8 cellular contexts compared by ENCODE assay signal in the genomic region with DNA sequence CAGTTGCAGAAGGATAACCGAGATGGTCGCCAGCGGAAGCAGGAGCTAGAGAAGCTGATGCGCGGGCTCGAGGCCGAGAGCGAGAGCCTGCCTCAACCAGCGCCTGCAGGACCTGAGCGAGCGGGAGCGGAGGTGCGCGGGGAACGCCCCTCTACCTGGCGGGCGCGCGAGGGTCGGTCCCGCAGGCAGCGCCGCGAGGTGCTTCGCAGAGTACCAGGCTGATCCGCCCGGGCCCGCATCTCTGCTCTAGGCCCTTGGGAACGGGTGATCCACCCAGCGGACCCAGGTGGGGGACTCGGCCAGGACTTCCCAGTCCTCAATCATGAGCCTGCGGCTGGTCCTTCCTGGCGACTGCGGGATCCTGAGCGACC.
A peak's percentile ranks its signal among the peaks of the same experiment; 100 is the strongest.
DNase-seq lines count a peak whose midpoint lies in the region; ATAC-seq and TF ChIP-seq lines count a peak whose summit lies in the region.
"Not testable (repeated sequence)": the region's sequence is repeated elsewhere in the genome, so short reads cannot be mapped to it uniquely, and the experiment has no call there.

No MANE protein-coding gene starts in this region.

- not testable (repeated sequence) for H3K79me2 ChIP-seq in H9 (ENCODE audit: insufficient read depth, low read length)

- WGBS in H9 (ENCODE audit: extremely low coverage, insufficient read length, low lambda C conversion rate), result no CpG with 5 or more reads among the region's 35 CpGs
- WGBS in transverse colon (ENCODE audit: low coverage in 1 of 2), 2 donors, result 1% methylated on average over 14 of the region's 35 CpGs; no CpG with 5 or more reads in 1 of the 2 donors

- not testable (repeated sequence) for H3K18ac ChIP-seq in H9 (ENCODE audit: insufficient read length, low read depth, low read length)

- not testable (repeated sequence) for H3K9me3 ChIP-seq in H9 (ENCODE audit: control insufficient read depth, low read depth, low read length); WERI-Rb-1 (ENCODE audit: severe bottlenecking); neuron (ENCODE audit: low read length); transverse colon

- in situ Hi-C loops in transverse colon (cut with MboI; ENCODE audit: low pct_ligation_motif_present in 1 of 4, low pct_unique_long_range_greater_than_20kb in 1 of 4, low sequenced_read_pairs in 3 of 4), result loop anchor here in 1 of 4 donors (25.0 kb wide), 1 partner anchor 115 kb away; no protein-coding TSS in a partner anchor

- H3K4ac ChIP-seq in H9 (ENCODE audit: low read depth, low read length), result not testable (repeated sequence)

- not testable (repeated sequence) for H3K36me3 ChIP-seq in WERI-Rb-1; neuron (ENCODE audit: insufficient read depth, low read length); transverse colon

- H2BK15ac ChIP-seq in H9 (ENCODE audit: low read depth, low read length), result not testable (repeated sequence)

- not testable (repeated sequence) for H3K9ac ChIP-seq in H9 (ENCODE audit: extremely low read depth, insufficient read length, low read length)

- H3K27ac ChIP-seq in H9 (ENCODE audit: insufficient read length, low read depth, low read length), result not testable (repeated sequence)
- H3K27ac ChIP-seq in WERI-Rb-1 (peak overlapping the region; percentile 71), transverse colon (peak overlapping the region; percentile 81 to 91 (median 85))

- H4K91ac ChIP-seq in H9 (ENCODE audit: insufficient read length, low read depth, low read length), result not testable (repeated sequence)

- ATAC-seq in GM18511 (IDR thresholded peaks at IDR 0.05; ENCODE audit: unreplicated experiment), result peak; percentile 17
- ATAC-seq in HG03439 (IDR thresholded peaks at IDR 0.05; ENCODE audit: unreplicated experiment), result peak; percentile 17
- ATAC-seq in left ventricle myocardium superior, result peak; percentile 11

- peak overlapping the region; percentile 12 for H3K4me2 ChIP-seq in H9 (ENCODE audit: insufficient read depth, insufficient read length, low read length)

- H3K27ac Mint-ChIP-seq in H9, result not testable (repeated sequence)
- peak overlapping the region in 3 of 5 experiments; percentile 30 to 99 (median 99) for H3K27ac Mint-ChIP-seq in brain

- H2BK120ac ChIP-seq in H9 (ENCODE audit: low read depth, low read length, poor library complexity, severe bottlenecking), result not testable (repeated sequence)

- not testable (repeated sequence) for H2AFZ ChIP-seq in H9 (ENCODE audit: low read length); neuron (ENCODE audit: low read depth, low read length)

- not testable (repeated sequence) for H2BK20ac ChIP-seq in H9 (ENCODE audit: low read depth, low read length, poor library complexity, severe bottlenecking)

- TF ChIP-seq CTCF in H9 (conservative IDR thresholded peaks at IDR 0.05); WERI-Rb-1 (IDR thresholded peaks at IDR 0.05; ENCODE audit: low read depth, low read length); brain (conservative IDR thresholded peaks at IDR 0.05); transverse colon (IDR thresholded peaks at IDR 0.05): not testable (repeated sequence)

- not testable (repeated sequence) for H2AK5ac ChIP-seq in H9 (ENCODE audit: insufficient read length, low read length)

- not testable (repeated sequence) for H3K14ac ChIP-seq in H9 (ENCODE audit: insufficient read depth, low read length)

- H3K23me2 ChIP-seq in H9 (ENCODE audit: insufficient read length, low read depth, low read length, poor library complexity, severe bottlenecking), result not testable (repeated sequence)

- H4K5ac ChIP-seq in H9 (ENCODE audit: insufficient read length, low read depth, low read length), result not testable (repeated sequence)

- H3K9me3 Mint-ChIP-seq in H9, brain: not testable (repeated sequence)

- not testable (repeated sequence) for H3K23ac ChIP-seq in H9 (ENCODE audit: insufficient read length, low read depth, low read length)

- H3K4me1 ChIP-seq in H9 (ENCODE audit: insufficient read depth, low read length); neuron (ENCODE audit: insufficient read depth, low read length): not testable (repeated sequence)
- H3K4me1 ChIP-seq in transverse colon, result peaks cover 5 to 14% (median 11%) of the 10 kb centered on the region in 4 donors

- H3K79me1 ChIP-seq in H9 (ENCODE audit: insufficient read depth, low read depth, low read length, poor library complexity, severe bottlenecking), result not testable (repeated sequence)

- peak overlapping the region; percentile 89 to 96 for H3K4me3 Mint-ChIP-seq in H9
- H3K4me3 Mint-ChIP-seq in brain, result peak overlapping the region; percentile 93 to 100 (median 98)

- H3K27me3 ChIP-seq in H9 (ENCODE audit: insufficient read depth, low read length); WERI-Rb-1 (ENCODE audit: insufficient read depth, low read depth, severe bottlenecking); neuron (ENCODE audit: insufficient read depth, low read length); transverse colon: not testable (repeated sequence)

- not testable (repeated sequence) for H4K8ac ChIP-seq in H9 (replicated peaks; ENCODE audit: insufficient read length, low read depth, low read length)

- H3T11ph ChIP-seq in H9 (ENCODE audit: low read length), result not testable (repeated sequence)

- H3K27me3 Mint-ChIP-seq in H9 (ENCODE audit: low read depth) (peaks cover 19% of the 10 kb centered on the region), brain (peaks cover 32% of the 10 kb centered on the region)

- not testable (repeated sequence) for H3K36me3 Mint-ChIP-seq in H9 (ENCODE audit: insufficient read depth in 1 of 3, low read depth in 3 of 3); brain

- intact Hi-C loops in left ventricle myocardium superior (cut with micrococcal nuclease); transverse colon (cut with DNase I; ENCODE audit: low total_unique reads): not testable (repeated sequence)

- H3K4me1 Mint-ChIP-seq in H9, result peaks cover 8 to 16% of the 10 kb centered on the region in 2 experiments
- H3K4me1 Mint-ChIP-seq in brain, result peaks cover 21% of the 10 kb centered on the region

- not testable (repeated sequence) for DNase-seq in H9, left ventricle myocardium superior, transverse colon
- peak; percentile 27 for DNase-seq in WERI-Rb-1

- H3K56ac ChIP-seq in H9 (ENCODE audit: insufficient read length, low read depth, low read length), result not testable (repeated sequence)

- not testable (repeated sequence) for H4K20me1 ChIP-seq in H9 (ENCODE audit: control insufficient read depth, insufficient read depth, insufficient read length)

- H2BK12ac ChIP-seq in H9 (ENCODE audit: insufficient read length, low read depth, low read length), result not testable (repeated sequence)

- not testable (repeated sequence) for H2BK5ac ChIP-seq in H9 (ENCODE audit: insufficient read length, low read length)

- not testable (repeated sequence) for TF ChIP-seq POLR2A in transverse colon (IDR thresholded peaks at IDR 0.05)

- H3K4me3 ChIP-seq in WERI-Rb-1 (ENCODE audit: low read depth, low read length) (peak overlapping the region; percentile 48), neuron (ENCODE audit: low read length) (peak overlapping the region; percentile 59), transverse colon (peak overlapping the region; percentile 44 to 58 (median 46))

- not testable (repeated sequence) for TF ChIP-seq EP300 in transverse colon (IDR thresholded peaks at IDR 0.05; ENCODE audit: low read depth)
